23 cellular contexts compared by ENCODE assay signal in genomic region chr14:33897878-33898535, GRCh38. TPM values are rescaled to one million over a fixed set of nuclear protein-coding genes. Genes with fewer than 3 reads are reported as not detected.
DNase-seq lines count a peak whose midpoint lies in the region; ATAC-seq and TF ChIP-seq lines count a peak whose summit lies in the region.
"Had no signal": no experiment of that assay in that cellular context is flagged by ENCODE, and none has a peak within 500 bp of the region (broad histone marks: within the 10 kb centered on the region; RNA-seq: fewer than 3 reads in every experiment).

No MANE protein-coding gene starts in this region.

- H3K27ac ChIP-seq in cardiac muscle cell (peak overlapping the region; percentile 67), left ventricle myocardium inferior (replicated peaks) (peak overlapping the region; percentile 12), sigmoid colon (peak overlapping the region in 3 of 4 donors; percentile 18 to 57 (median 55))
- H3K27ac ChIP-seq: GM23248, HL-60 had no signal

- TF ChIP-seq CTCF in cardiac muscle cell (IDR thresholded peaks at IDR 0.05; ENCODE audit: low read depth, low read length) = no peak
- TF ChIP-seq CTCF in left ventricle myocardium inferior (IDR thresholded peaks at IDR 0.05; ENCODE audit: borderline replicate concordance) = no peak
- TF ChIP-seq CTCF in sigmoid colon (IDR thresholded peaks at IDR 0.05) = no peak
- TF ChIP-seq CTCF in GM10248 (IDR thresholded peaks at IDR 0.05; ENCODE audit: control extremely low read depth, extremely low read depth, low read depth, missing control alignments) = no peak

- no peak for ATAC-seq in Right ventricle myocardium inferior
- no peak for ATAC-seq in HG03159 (IDR thresholded peaks at IDR 0.05; ENCODE audit: unreplicated experiment)
- ATAC-seq: HCT116, Panc1, SK-N-SH treated with all-trans-retinoic acid at 6 μM for 48 hours had no signal

- TF ChIP-seq POLR2A in sigmoid colon (IDR thresholded peaks at IDR 0.05) = no peak

- POLR2A ChIA-PET in GM10248 (lab: Yijun Ruan, JAX) = no interaction called here

- DNase-seq in cardiac muscle cell (ENCODE audit: low read depth in 1 of 2, low spot score in 1 of 2) (peak in 1 of 2 donors; percentile 64), Right ventricle myocardium inferior (ENCODE audit: missing footprints) (no peak), NCI-H2196 (lab: John Stamatoyannopoulos, UW; ENCODE audit: unreplicated experiment) (peak; percentile 37), left ventricle myocardium inferior (no peak), sigmoid colon (no peak), cerebellum (ENCODE audit: low spot score) (no peak), GM10248 (ENCODE audit: extremely low spot score) (no peak)
- DNase-seq: ACHN; CD4-positive, alpha-beta T cell; DMS79 treated with DMSO at 0.1 percent for 48 hours; GF-D8; GM23248; KBM-7; NCI-H1092; NCI-H187; NCI-H345; NCI-H748 treated with DMSO at 0.1 percent for 48 hours; SHP77 had no signal

- intact Hi-C loops in Right ventricle myocardium inferior (cut with DNase I) (no loop called here), left ventricle myocardium inferior (cut with micrococcal nuclease) (no loop called here), sigmoid colon (cut with DNase I) (no loop called here)

- H3K4me1 ChIP-seq in cardiac muscle cell (ENCODE audit: low read depth) (peaks cover 11% of the 10 kb centered on the region), left ventricle myocardium inferior (peaks cover 7% of the 10 kb centered on the region), sigmoid colon (peaks cover 0 to 6% (median 0%) of the 10 kb centered on the region in 4 donors)

- 32 to 58% methylated on average over 3 of the region's 3 CpGs for WGBS in sigmoid colon, 2 donors

- TF ChIP-seq EP300 in sigmoid colon (IDR thresholded peaks at IDR 0.05) = no peak

- H3K4me3 ChIP-seq in cardiac muscle cell = no peak overlapping the region
- no peak overlapping the region for H3K4me3 ChIP-seq in left ventricle myocardium inferior
- no peak overlapping the region for H3K4me3 ChIP-seq in sigmoid colon
- H3K4me3 ChIP-seq: GM23248 had no signal

- no peaks in the 10 kb centered on the region for H3K36me3 ChIP-seq in cardiac muscle cell
- H3K36me3 ChIP-seq in left ventricle myocardium inferior = no peaks in the 10 kb centered on the region
- no peaks in the 10 kb centered on the region for H3K36me3 ChIP-seq in sigmoid colon

- CTCF ChIA-PET in GM10248 (lab: Yijun Ruan, JAX) = interaction anchor here (0.6 to 0.7 kb wide), 2 partner anchors 24 to 206 kb away, joined by 3 read pairs; no protein-coding TSS in a partner anchor

- H3K27me3 ChIP-seq in cardiac muscle cell (no peaks in the 10 kb centered on the region), left ventricle myocardium inferior (ENCODE audit: low read depth) (no peaks in the 10 kb centered on the region), sigmoid colon (no peaks in the 10 kb centered on the region)

- H3K9me3 ChIP-seq in cardiac muscle cell (ENCODE audit: low read depth) (no peaks in the 10 kb centered on the region), left ventricle myocardium inferior (replicated peaks) (peaks cover 18% of the 10 kb centered on the region), sigmoid colon (no peaks in the 10 kb centered on the region)

RNA-seq across cellular contexts. Expression of gene EGLN3, which starts 52.9 kb away (rescaled TPM):
- total RNA-seq in cardiac muscle cell (26.6 and 30.3 TPM in 2 replicates), Right ventricle myocardium inferior (136 TPM), left ventricle myocardium inferior (153 TPM), sigmoid colon (10 to 100 TPM; 13.0 to 18.5 (median 13.2) TPM), cerebellum (9.2 TPM)
- polyA plus RNA-seq in cardiac muscle cell (33.1 and 38.3 TPM in 2 replicates), sigmoid colon (10 to 100 TPM; 46.9 to 69.1 (median 58.9) TPM)

Comparison
In these comparisons a context has a peak if more than half of its experiments do, and no peak if none do; other contexts are left out.
1. H3K27ac ChIP-seq: peak in every context shown above with its lines; median percentile 67 in cardiac muscle cell; 55 in sigmoid colon; 12 in left ventricle myocardium inferior.